ENCODE assay signal across 9 cellular contexts in the genomic region with DNA sequence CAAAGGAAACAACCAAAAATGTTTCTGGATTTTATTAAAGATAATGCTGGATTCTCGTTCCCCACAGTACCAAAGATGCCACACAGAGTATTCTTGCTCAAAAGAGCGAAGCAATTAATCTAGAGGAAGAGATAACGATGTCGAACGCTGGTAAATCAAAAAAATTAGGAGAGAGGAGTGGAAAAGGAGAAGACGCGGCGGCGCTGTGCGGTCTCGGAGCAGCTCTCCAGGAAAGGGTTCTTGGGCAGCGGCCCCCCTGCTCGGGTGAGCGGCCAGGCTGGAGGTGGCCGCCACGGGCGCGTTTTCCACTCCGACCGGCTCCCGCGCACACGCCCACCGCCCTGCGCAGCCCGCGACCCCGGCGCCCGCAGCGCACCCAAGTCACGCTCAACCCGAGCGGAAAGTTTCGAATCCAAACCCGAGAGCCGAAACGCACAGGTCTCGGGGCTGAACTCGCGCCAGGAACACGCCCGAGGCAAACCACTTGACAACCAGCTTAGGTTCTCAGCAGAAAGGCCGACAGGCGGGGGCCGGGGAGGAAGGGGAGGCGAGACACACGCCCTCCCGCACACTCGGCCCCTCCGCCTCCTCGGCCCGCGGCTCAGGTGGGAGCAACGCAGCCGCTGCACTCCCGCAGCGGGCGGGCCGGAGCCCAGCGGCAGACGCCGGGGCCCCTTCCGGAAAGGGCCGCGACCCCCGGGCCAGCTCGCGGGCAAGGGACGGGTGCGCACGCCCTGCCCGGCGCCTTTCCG. TPM values are rescaled to one million over a fixed set of nuclear protein-coding genes. Genes with fewer than 3 reads are reported as not detected.
DNase-seq lines count a peak whose midpoint lies in the region; ATAC-seq, FAIRE-seq and TF ChIP-seq lines count a peak whose summit lies in the region.
"Had no signal": no experiment of that assay in that cellular context is flagged by ENCODE, and none has a peak within 500 bp of the region (broad histone marks: within the 10 kb centered on the region; RNA-seq: fewer than 3 reads in every experiment).

No MANE protein-coding gene starts in this region.

- peaks cover 38 to 45% (median 41%) of the 10 kb centered on the region in 3 donors for H3K4me1 Mint-ChIP-seq in T-cell
- no peaks in the 10 kb centered on the region for H3K4me1 Mint-ChIP-seq in astrocyte (ENCODE audit: low read depth, unreplicated experiment)

- DNase-seq in DND-41, result peak; percentile 59
- no peak for DNase-seq in Jurkat, Clone E6-1 (ENCODE audit: low read depth, low spot score)
- peak; percentile 12 to 53 (median 37) for DNase-seq in T-cell
- peak; percentile 35 for DNase-seq in astrocyte (ENCODE audit: low read depth)
- DNase-seq in hepatic stellate cell (ENCODE audit: low spot score), result peak; percentile 70
- peak; percentile 38 for DNase-seq in renal cortical epithelial cell (ENCODE audit: low read depth)

- TF ChIP-seq CTCF in DND-41 (IDR thresholded peaks at IDR 0.05; ENCODE audit: borderline replicate concordance, extremely low read depth, low read length, poor library complexity, severe bottlenecking) (peak; percentile 29), astrocyte (IDR thresholded peaks at IDR 0.05; ENCODE audit: insufficient read depth, low read depth, low read length) (no peak)

- H3K9ac ChIP-seq in DND-41 (ENCODE audit: low read depth, low read length), result peak overlapping the region; percentile 91
- H3K9ac ChIP-seq in astrocyte (ENCODE audit: low read length), result peak overlapping the region; percentile 88

- H3K27ac ChIP-seq in DND-41 (ENCODE audit: low read length) (peak overlapping the region; percentile 52), astrocyte (ENCODE audit: low read depth, low read length) (peak overlapping the region; percentile 47)

- POLR2A ChIA-PET in T-cell (lab: Charles Lee), result interaction anchor here in 1 of 2 donors (1.1 to 1.4 kb wide), 2 partner anchors 10 to 36 kb away, joined by 3 to 5 read pairs; no protein-coding TSS in a partner anchor

- no peaks in the 10 kb centered on the region for H3K27me3 Mint-ChIP-seq in T-cell
- H3K27me3 Mint-ChIP-seq in astrocyte (ENCODE audit: low read depth, unreplicated experiment), result no peaks in the 10 kb centered on the region

- H3K4me3 Mint-ChIP-seq in T-cell (peak overlapping the region; percentile 85 to 93 (median 90)), astrocyte (ENCODE audit: unreplicated experiment) (peak overlapping the region; percentile 92)

- peak overlapping the region; percentile 60 to 71 for H3K4me3 ChIP-seq in DND-41 (ENCODE audit: low read depth in 1 of 2, low read length in 2 of 2)
- peak overlapping the region; percentile 72 for H3K4me3 ChIP-seq in Jurkat, Clone E6-1 (ENCODE audit: low read length)
- H3K4me3 ChIP-seq in astrocyte (ENCODE audit: insufficient read depth, low read depth, low read length), result peak overlapping the region; percentile 72

- no peaks in the 10 kb centered on the region for H3K27me3 ChIP-seq in DND-41 (ENCODE audit: insufficient read depth, low read length, poor library complexity)
- H3K27me3 ChIP-seq in astrocyte (ENCODE audit: insufficient read depth, low read length), result no peaks in the 10 kb centered on the region

- H2AFZ ChIP-seq in DND-41 (ENCODE audit: low read depth, low read length), result peak overlapping the region; percentile 54
- H2AFZ ChIP-seq in astrocyte (ENCODE audit: low read depth, low read length), result peak overlapping the region; percentile 59

- CTCF ChIA-PET in T-cell (lab: Charles Lee), result interaction anchor here (0.6 to 1.3 kb wide), 4 partner anchors 35 to 322 kb away, joined by 3 to 5 read pairs (median 3); no protein-coding TSS in a partner anchor

- no peak for FAIRE-seq in astrocyte (lab: Jason Lieb, UNC)
- FAIRE-seq: islet of Langerhans had no signal

- ATAC-seq in DND-41 (ENCODE audit: insufficient read depth, low read depth), result peak; percentile 52
- peak; percentile 40 for ATAC-seq in GM21717 (IDR thresholded peaks at IDR 0.05; ENCODE audit: unreplicated experiment)
- peak; percentile 43 to 50 (median 44) for ATAC-seq in T-cell (replicated peaks in 1 of 4)
- no peak for ATAC-seq in GM18870 (IDR thresholded peaks at IDR 0.05; ENCODE audit: unreplicated experiment)

- peaks cover 29% of the 10 kb centered on the region for H3K4me1 ChIP-seq in DND-41 (ENCODE audit: insufficient read depth, low read length)
- H3K4me1 ChIP-seq in astrocyte (ENCODE audit: insufficient read depth, low read length), result peaks cover 4% of the 10 kb centered on the region

- H3K36me3 ChIP-seq in DND-41 (ENCODE audit: insufficient read depth, low read length) (peaks cover 7% of the 10 kb centered on the region), astrocyte (ENCODE audit: insufficient read depth, low read length) (no peaks in the 10 kb centered on the region)

- H3K79me2 ChIP-seq in DND-41 (ENCODE audit: insufficient read depth, low read length) (peaks cover 54% of the 10 kb centered on the region), astrocyte (ENCODE audit: insufficient read depth, low read length) (peaks cover 46% of the 10 kb centered on the region)

- H3K36me3 Mint-ChIP-seq in T-cell (peaks cover 3% of the 10 kb centered on the region), astrocyte (ENCODE audit: low read depth, unreplicated experiment) (peaks cover 3% of the 10 kb centered on the region)

- H3K9me3 ChIP-seq in DND-41 (ENCODE audit: insufficient read depth, low read length, severe bottlenecking), result no peaks in the 10 kb centered on the region
- no peaks in the 10 kb centered on the region for H3K9me3 ChIP-seq in astrocyte (ENCODE audit: insufficient read depth, low read depth, low read length)

- H3K27ac Mint-ChIP-seq in T-cell, result peak overlapping the region; percentile 83 to 84
- peak overlapping the region; percentile 89 for H3K27ac Mint-ChIP-seq in astrocyte (ENCODE audit: unreplicated experiment)

- peaks cover 19% of the 10 kb centered on the region for H4K20me1 ChIP-seq in DND-41 (ENCODE audit: insufficient read depth, low read length)
- H4K20me1 ChIP-seq in astrocyte (ENCODE audit: insufficient read depth, low read length), result peaks cover 35% of the 10 kb centered on the region

- H3K9me3 Mint-ChIP-seq in T-cell, result no peaks in the 10 kb centered on the region
- H3K9me3 Mint-ChIP-seq in astrocyte (ENCODE audit: unreplicated experiment), result no peaks in the 10 kb centered on the region

- H3K4me2 ChIP-seq in DND-41 (ENCODE audit: insufficient read depth, low read length) (peak overlapping the region; percentile 74), astrocyte (ENCODE audit: low read length) (peak overlapping the region; percentile 95)

RNA-seq across cellular contexts. Expression of gene SRPK2, which starts 0.9 kb away (rescaled TPM):
- 33.4 TPM for polyA plus RNA-seq in Jurkat, Clone E6-1 (2012; ENCODE audit: insufficient read depth, insufficient read length)
- 10 to 100 TPM; 41.6 to 71.4 (median 46.9) TPM for total RNA-seq in T-cell
- total RNA-seq in astrocyte, result 54.8 and 59.2 TPM in 2 replicates
- total RNA-seq in renal cortical epithelial cell, result 42.4 and 79.5 TPM in 2 replicates
